Comparison of ENCODE assay signal across 9 cellular contexts in genomic region chr16:13997933-13998332, GRCh38.
A peak's percentile ranks its signal among the peaks of the same experiment; 100 is the strongest.
DNase-seq lines count a peak whose midpoint lies in the region; ATAC-seq and TF ChIP-seq lines count a peak whose summit lies in the region.
"Had no signal": no experiment of that assay in that cellular context is flagged by ENCODE, and none has a peak within 500 bp of the region (broad histone marks: within the 10 kb centered on the region; RNA-seq: fewer than 3 reads in every experiment).

No MANE protein-coding gene starts in this region.

- no peak overlapping the region for H2BK5ac ChIP-seq in neuronal stem cell (ENCODE audit: low read length)

- WGBS in transverse colon (ENCODE audit: low coverage in 1 of 2), 2 donors = 37 to 51% methylated on average over 4 to 5 of the region's 5 CpGs
- no CpG with 5 or more reads among the region's 5 CpGs for WGBS in neuronal stem cell (ENCODE audit: extremely low coverage in 2 of 2, insufficient read length in 2 of 2, insufficient replicate concordance in 1 of 2), 2 donors
- WGBS in tibial nerve, 2 donors = 78% methylated on average over 5 of the region's 5 CpGs

- POLR2A ChIA-PET in CD4-positive, alpha-beta T cell (lab: Charles Lee) = no interaction called here
- POLR2A ChIA-PET in MCF 10A (lab: Yijun Ruan, JAX) = interaction anchor here (0.6 to 0.7 kb wide), 2 partner anchors 42 to 114 kb away, joined by 3 to 4 read pairs; no protein-coding TSS in a partner anchor

- no peak for TF ChIP-seq CTCF in CD4-positive, alpha-beta T cell (IDR thresholded peaks at IDR 0.05)
- TF ChIP-seq CTCF in transverse colon (IDR thresholded peaks at IDR 0.05) (no peak), tibial nerve (IDR thresholded peaks at IDR 0.05) (no peak), MCF 10A (IDR thresholded peaks at IDR 0.05; ENCODE audit: unreplicated experiment) (no peak)

- no peak overlapping the region for H4K91ac ChIP-seq in neuronal stem cell (ENCODE audit: low read depth, low read length, poor library complexity)

- peaks cover 0 to 17% (median 5%) of the 10 kb centered on the region in 4 donors for H3K4me1 ChIP-seq in transverse colon
- H3K4me1 ChIP-seq in neuronal stem cell (ENCODE audit: control insufficient read depth in 2 of 2, insufficient read depth in 1 of 2, low read depth in 1 of 2, low read length in 2 of 2) = peaks cover 6 to 13% of the 10 kb centered on the region in 2 donors
- peaks cover 0 to 9% (median 2%) of the 10 kb centered on the region in 4 donors for H3K4me1 ChIP-seq in tibial nerve

- H3K23ac ChIP-seq in neuronal stem cell (ENCODE audit: low read depth, low read length, poor library complexity) = no peak overlapping the region

- no peak overlapping the region for H3K4me3 Mint-ChIP-seq in CD4-positive, alpha-beta T cell
- no peak overlapping the region for H3K4me3 Mint-ChIP-seq in MCF 10A (ENCODE audit: unreplicated experiment)

- H2BK120ac ChIP-seq in neuronal stem cell (ENCODE audit: low read depth, low read length) = no peak overlapping the region

- TF ChIP-seq EP300 in transverse colon (IDR thresholded peaks at IDR 0.05; ENCODE audit: low read depth) = no peak
- no peak for TF ChIP-seq EP300 in tibial nerve (IDR thresholded peaks at IDR 0.05)

- ATAC-seq in CD4-positive, alpha-beta T cell (ENCODE audit: poor library complexity) = peak; percentile 29
- ATAC-seq in GM18870 (IDR thresholded peaks at IDR 0.05; ENCODE audit: unreplicated experiment) (peak; percentile 88), HG03095 (IDR thresholded peaks at IDR 0.05; ENCODE audit: unreplicated experiment) (peak; percentile 82)

- no peak overlapping the region for H3K18ac ChIP-seq in neuronal stem cell (ENCODE audit: low read length)

- TF ChIP-seq POLR2A in transverse colon (IDR thresholded peaks at IDR 0.05) = no peak
- no peak for TF ChIP-seq POLR2A in tibial nerve (IDR thresholded peaks at IDR 0.05)

- no peak overlapping the region for H3K4me2 ChIP-seq in neuronal stem cell (ENCODE audit: insufficient read depth, low read length, poor library complexity, severe bottlenecking)

- no peak overlapping the region for H2AFZ ChIP-seq in neuronal stem cell (ENCODE audit: low read length)

- no peaks in the 10 kb centered on the region for H3K79me1 ChIP-seq in neuronal stem cell (ENCODE audit: low read depth, low read length)

- no peak overlapping the region for H2AK5ac ChIP-seq in neuronal stem cell (ENCODE audit: low read depth, low read length)

- intact Hi-C loops in CD4-positive, alpha-beta T cell (cut with DNase I, micrococcal nuclease) = no loop called here
- intact Hi-C loops in transverse colon (cut with DNase I; ENCODE audit: low total_unique reads) (no loop called here), MCF 10A (cut with micrococcal nuclease) (no loop called here)

- H3K4me1 Mint-ChIP-seq in CD4-positive, alpha-beta T cell (ENCODE audit: low read depth) = peaks cover 27% of the 10 kb centered on the region
- H3K4me1 Mint-ChIP-seq in MCF 10A (ENCODE audit: insufficient read depth, unreplicated experiment) = peaks cover 17% of the 10 kb centered on the region

- no TSS peak for BruUV-seq in MCF 10A (replicated peaks; lab: Mats Ljungman, UMichigan)

- H3K9ac ChIP-seq in neuronal stem cell (ENCODE audit: low read depth, low read length, poor library complexity) = no peak overlapping the region

- H3K4ac ChIP-seq in neuronal stem cell (ENCODE audit: low read length) = no peak overlapping the region

- H3K36me3 Mint-ChIP-seq in CD4-positive, alpha-beta T cell (ENCODE audit: low read depth) = no peaks in the 10 kb centered on the region
- no peaks in the 10 kb centered on the region for H3K36me3 Mint-ChIP-seq in MCF 10A (ENCODE audit: insufficient read depth, unreplicated experiment)

- no peak for DNase-seq in CD4-positive, alpha-beta T cell
- DNase-seq in transverse colon (peak; percentile 18), neuronal stem cell (ENCODE audit: low spot score) (no peak), tibial nerve (ENCODE audit: low spot score in 2 of 2) (no peak), MCF 10A (ENCODE audit: unreplicated experiment) (no peak)

- peaks cover 8% of the 10 kb centered on the region for H3K27me3 Mint-ChIP-seq in CD4-positive, alpha-beta T cell
- no peaks in the 10 kb centered on the region for H3K27me3 Mint-ChIP-seq in MCF 10A (ENCODE audit: insufficient read depth, unreplicated experiment)

- no peak overlapping the region for H3K27ac Mint-ChIP-seq in CD4-positive, alpha-beta T cell
- no peak overlapping the region for H3K27ac Mint-ChIP-seq in MCF 10A (ENCODE audit: low read depth, unreplicated experiment)

- H3K27ac ChIP-seq in CD4-positive, alpha-beta T cell (ENCODE audit: low read depth, low read length) = no peak overlapping the region
- H3K27ac ChIP-seq in transverse colon = peak overlapping the region in 2 of 4 donors; percentile 9 to 30
- no peak overlapping the region for H3K27ac ChIP-seq in neuronal stem cell (replicated peaks; ENCODE audit: low read length)
- H3K27ac ChIP-seq in tibial nerve = no peak overlapping the region

- CTCF ChIA-PET in CD4-positive, alpha-beta T cell (lab: Charles Lee) = no interaction called here
- CTCF ChIA-PET in MCF 10A (lab: Yijun Ruan, JAX) = interaction anchor here (0.6 to 0.7 kb wide), 3 partner anchors 20 to 468 kb away, joined by 3 to 4 read pairs (median 3); no protein-coding TSS in a partner anchor

- H3K14ac ChIP-seq in neuronal stem cell (ENCODE audit: low read length) = no peak overlapping the region

- H3K4me3 ChIP-seq in transverse colon (no peak overlapping the region), neuronal stem cell (ENCODE audit: low read length in 2 of 2) (no peak overlapping the region), tibial nerve (no peak overlapping the region)
- H3K4me3 ChIP-seq: lung had no signal

- H4K8ac ChIP-seq in neuronal stem cell (ENCODE audit: low read depth, low read length) = no peak overlapping the region

- no peaks in the 10 kb centered on the region for H3K9me3 ChIP-seq in CD4-positive, alpha-beta T cell (ENCODE audit: control insufficient read depth, low read length)
- H3K9me3 ChIP-seq in transverse colon (no peaks in the 10 kb centered on the region), neuronal stem cell (replicated peaks in 1 of 2; ENCODE audit: control insufficient read depth in 2 of 2, insufficient read depth in 1 of 2, low read depth in 1 of 2, low read length in 2 of 2) (peaks cover 0 to 6% of the 10 kb centered on the region in 2 donors), tibial nerve (no peaks in the 10 kb centered on the region)

- no peak overlapping the region for H2BK15ac ChIP-seq in neuronal stem cell (ENCODE audit: low read length)

- no peak overlapping the region for H2BK12ac ChIP-seq in neuronal stem cell (ENCODE audit: low read length)

- H3K9me3 Mint-ChIP-seq in CD4-positive, alpha-beta T cell = no peaks in the 10 kb centered on the region
- H3K9me3 Mint-ChIP-seq in MCF 10A (ENCODE audit: unreplicated experiment) = peaks cover 7% of the 10 kb centered on the region

- no peaks in the 10 kb centered on the region for H3K27me3 ChIP-seq in CD4-positive, alpha-beta T cell (ENCODE audit: control insufficient read depth, insufficient read depth, low read length)
- H3K27me3 ChIP-seq in transverse colon (no peaks in the 10 kb centered on the region), neuronal stem cell (ENCODE audit: control insufficient read depth in 3 of 3, insufficient read depth in 3 of 3, low read depth in 1 of 3, low read length in 3 of 3) (no peaks in the 10 kb centered on the region), tibial nerve (no peaks in the 10 kb centered on the region)

- H3K36me3 ChIP-seq in transverse colon (no peaks in the 10 kb centered on the region), neuronal stem cell (replicated peaks in 1 of 2; ENCODE audit: control insufficient read depth in 2 of 2, insufficient read depth in 2 of 2, low read length in 2 of 2) (no peaks in the 10 kb centered on the region), tibial nerve (no peaks in the 10 kb centered on the region)

- in situ Hi-C loops in transverse colon (cut with MboI; ENCODE audit: low pct_ligation_motif_present in 1 of 4, low pct_unique_long_range_greater_than_20kb in 1 of 4, low sequenced_read_pairs in 3 of 4) = no loop called here

TF ChIP-seq in PFSK-1, 5 proteins besides CTCF, POLR2A, EP300 and RAD21:
- TF ChIP-seq SIN3A (IDR thresholded peaks at IDR 0.05; ENCODE audit: borderline replicate concordance, insufficient read depth, low read length) = 0 out of 2 replicates have a peak, but pooled peaks have one; percentile 17
- TF ChIP-seq REST (IDR thresholded peaks at IDR 0.05; ENCODE audit: insufficient read depth in 1 of 2, low read depth in 2 of 2, low read length in 2 of 2) = no peak

Comparison
In these comparisons a context has a peak if more than half of its experiments do, and no peak if none do; other contexts are left out.
1. ATAC-seq: peak in every context shown above with its lines; median percentile 88 in GM18870; 82 in HG03095; 29 in CD4-positive, alpha-beta T cell.